In the genomic region with DNA sequence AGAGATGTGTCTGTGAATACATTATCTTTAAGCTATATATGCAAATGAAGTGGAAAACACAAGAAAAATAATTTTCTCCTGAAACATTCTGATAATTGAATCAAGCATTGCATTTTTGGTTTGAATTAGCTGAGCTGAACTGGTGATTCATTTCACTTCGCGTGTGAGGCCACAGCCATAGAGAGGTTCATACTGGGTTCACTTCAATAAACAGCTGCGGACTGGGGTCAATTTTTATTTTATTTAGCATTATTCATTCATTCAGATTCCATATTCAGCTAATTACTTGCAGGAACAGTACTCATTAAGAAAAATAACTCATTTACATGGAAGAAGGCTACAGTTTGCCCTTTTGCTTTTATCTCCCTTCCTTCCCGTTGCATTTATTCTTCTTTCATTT, we compare ENCODE assay signal across 27 cellular contexts.
DNase-seq lines count a peak whose midpoint lies in the region; ATAC-seq and TF ChIP-seq lines count a peak whose summit lies in the region.
"Had no signal": no experiment of that assay in that cellular context is flagged by ENCODE, and none has a peak within 500 bp of the region (broad histone marks: within the 10 kb centered on the region; RNA-seq: fewer than 3 reads in every experiment).

No MANE protein-coding gene starts in this region.

- H3K4me3 ChIP-seq in fibroblast of mammary gland (ENCODE audit: control insufficient read depth, low read depth, low read length), result no peak overlapping the region
- H3K4me3 ChIP-seq: hepatocyte, mucosa of descending colon, psoas muscle, smooth muscle cell, testis, uterus had no signal

- DNase-seq in GM04504 (ENCODE audit: low read depth) (peak; percentile 52), amniotic stem cell (lab: John Stamatoyannopoulos, UW) (peak; percentile 26), fibroblast of mammary gland (ENCODE audit: low read depth) (peak; percentile 53), NCI-H226 (no peak), medulla oblongata (ENCODE audit: extremely low spot score) (no peak)
- DNase-seq: activated CD4-positive, alpha-beta T cell treated with anti-CD3 and anti-CD28 coated beads, Interleukin-2, amount 10 ng/mL, durations not matched to agents 24 days and 14 days; activated CD8-positive, alpha-beta memory T cell treated with anti-CD3 and anti-CD28 coated beads, Interleukin-2, amount 10 ng/mL, durations not matched to agents 7 days and 5 days; effector memory CD8-positive, alpha-beta T cell; foreskin melanocyte; GOT3; immature natural killer cell; left ventricle myocardium superior; mucosa of descending colon; NCI-H1105; NCI-H2107; NCI-H524; NK-92 treated with Interleukin-12 subunit alpha and Interleukin-12 subunit beta, amount 100 ng/mL, for 24 hours; psoas muscle; stimulated activated naive B cell treated with anti-CD40 and anti-IgM and Interleukin-4, amounts not matched to agents 10 μg/mL and 1 μg/mL and 100 μg/mL, for 72 hours; T-helper 17 cell; testis; uterus had no signal

- ATAC-seq in HG03196 (IDR thresholded peaks at IDR 0.05; ENCODE audit: unreplicated experiment), result no peak
- no peak for ATAC-seq in GM18873 (IDR thresholded peaks at IDR 0.05; ENCODE audit: low FRiP score, unreplicated experiment)
- ATAC-seq: activated CD8-positive, alpha-beta memory T cell treated with anti-CD3 and anti-CD28 coated beads, Interleukin-2, amount 10 ng/mL, durations not matched to agents 7 days and 5 days; effector memory CD8-positive, alpha-beta T cell; left ventricle myocardium superior; mucosa of descending colon; Panc1; psoas muscle; stimulated activated naive B cell treated with anti-CD40 and anti-IgM and Interleukin-4, amounts not matched to agents 10 μg/mL and 1 μg/mL and 100 μg/mL, for 72 hours; T-helper 17 cell had no signal

- no peak for TF ChIP-seq CTCF in fibroblast of mammary gland (conservative IDR thresholded peaks at IDR 0.05; ENCODE audit: control insufficient read depth, insufficient read depth, low read depth, low read length)

Comparison
In these comparisons a context has a peak if more than half of its experiments do, and no peak if none do; other contexts are left out.
1. DNase-seq: peak in GM04504 (single experiment), amniotic stem cell (single experiment) and fibroblast of mammary gland (single experiment); none in NCI-H226 (single experiment) and medulla oblongata (single experiment).